ENCODE assay signal across 8 cellular contexts in genomic region chr11:45025716-45026492, GRCh38.
A peak's percentile ranks its signal among the peaks of the same experiment; 100 is the strongest.
DNase-seq lines count a peak whose midpoint lies in the region; ATAC-seq and TF ChIP-seq lines count a peak whose summit lies in the region.

No MANE protein-coding gene starts in this region.

- no peak overlapping the region for H3K23ac ChIP-seq in neuronal stem cell (ENCODE audit: low read depth, low read length, poor library complexity)

- no peak for TF ChIP-seq CTCF in brain (conservative IDR thresholded peaks at IDR 0.05)

- H3K18ac ChIP-seq in neuronal stem cell (ENCODE audit: low read length) = peak overlapping the region; percentile 58

- WGBS in neuronal stem cell (ENCODE audit: extremely low coverage in 2 of 2, insufficient read length in 2 of 2, insufficient replicate concordance in 1 of 2), 2 donors = no CpG with 5 or more reads among the region's 12 CpGs

- peak overlapping the region in 2 of 8 donors; percentile 33 to 43 for H3K4me3 Mint-ChIP-seq in CD4-positive, alpha-beta memory T cell
- no peak overlapping the region for H3K4me3 Mint-ChIP-seq in brain

- intact Hi-C loops in CD4-positive, alpha-beta memory T cell (cut with micrococcal nuclease) = no loop called here

- in situ Hi-C loops in HAP-1 (cut with MboI; ENCODE audit: low sequenced_read_pairs) = no loop called here

- CTCF ChIA-PET in CD4-positive, alpha-beta memory T cell (lab: Charles Lee; ENCODE audit: partially characterized antibody) = interaction anchor here (1.1 to 1.7 kb wide), 3 partner anchors 9 to 90 kb away, joined by 3 to 4 read pairs (median 4); partner anchors contain the start of gene TP53I11

- H3K4me1 ChIP-seq in CD4-positive, alpha-beta memory T cell (ENCODE audit: insufficient read depth, low read length) = peaks cover 9% of the 10 kb centered on the region
- H3K4me1 ChIP-seq in neuronal stem cell (ENCODE audit: control insufficient read depth in 2 of 2, insufficient read depth in 1 of 2, low read depth in 1 of 2, low read length in 2 of 2) = peaks cover 0 to 8% of the 10 kb centered on the region in 2 donors
- H3K4me1 ChIP-seq in HAP-1 = no peaks in the 10 kb centered on the region

- peaks cover 0 to 1% of the 10 kb centered on the region in 2 donors for H3K27me3 Mint-ChIP-seq in CD4-positive, alpha-beta memory T cell
- H3K27me3 Mint-ChIP-seq in brain = peaks cover 6% of the 10 kb centered on the region

- no peaks in the 10 kb centered on the region for H3K36me3 Mint-ChIP-seq in CD4-positive, alpha-beta memory T cell
- no peaks in the 10 kb centered on the region for H3K36me3 Mint-ChIP-seq in brain

- H2BK15ac ChIP-seq in neuronal stem cell (ENCODE audit: low read length) = no peak overlapping the region

- H3K36me3 ChIP-seq in CD4-positive, alpha-beta memory T cell (ENCODE audit: insufficient read depth, low read length) = no peaks in the 10 kb centered on the region
- H3K36me3 ChIP-seq in neuronal stem cell (replicated peaks in 1 of 2; ENCODE audit: control insufficient read depth in 2 of 2, insufficient read depth in 2 of 2, low read length in 2 of 2) = no peaks in the 10 kb centered on the region
- H3K36me3 ChIP-seq in HAP-1 (replicated peaks) = no peaks in the 10 kb centered on the region

- peaks cover 9 to 19% (median 11%) of the 10 kb centered on the region in 4 donors for H3K4me1 Mint-ChIP-seq in CD4-positive, alpha-beta memory T cell
- peaks cover 78% of the 10 kb centered on the region for H3K4me1 Mint-ChIP-seq in brain

- peak; percentile 68 for ATAC-seq in GM19397 (IDR thresholded peaks at IDR 0.05; ENCODE audit: unreplicated experiment)

- H2AFZ ChIP-seq in neuronal stem cell (ENCODE audit: low read length) = peak overlapping the region; percentile 34

- H3K4me2 ChIP-seq in neuronal stem cell (ENCODE audit: insufficient read depth, low read length, poor library complexity, severe bottlenecking) = no peak overlapping the region

- no peak overlapping the region for H3K27ac ChIP-seq in CD4-positive, alpha-beta memory T cell (ENCODE audit: low read depth, low read length)
- H3K27ac ChIP-seq in neuronal stem cell (replicated peaks; ENCODE audit: low read length) = no peak overlapping the region

- no peaks in the 10 kb centered on the region for H3K79me1 ChIP-seq in neuronal stem cell (ENCODE audit: low read depth, low read length)

- peak overlapping the region; percentile 8 for H2BK5ac ChIP-seq in neuronal stem cell (ENCODE audit: low read length)

- H2BK12ac ChIP-seq in neuronal stem cell (ENCODE audit: low read length) = peak overlapping the region; percentile 53

- no peak overlapping the region for H4K8ac ChIP-seq in neuronal stem cell (ENCODE audit: low read depth, low read length)

- POLR2A ChIA-PET in CD4-positive, alpha-beta memory T cell (lab: Charles Lee; ENCODE audit: partially characterized antibody) = no interaction called here

- no peak overlapping the region for H3K9ac ChIP-seq in neuronal stem cell (ENCODE audit: low read depth, low read length, poor library complexity)

- no peak overlapping the region for H3K4me3 ChIP-seq in CD4-positive, alpha-beta memory T cell (ENCODE audit: low read length in 2 of 2)
- H3K4me3 ChIP-seq in neuronal stem cell (ENCODE audit: low read length in 2 of 2) = no peak overlapping the region
- no peak overlapping the region for H3K4me3 ChIP-seq in HAP-1

- H3K27ac Mint-ChIP-seq in CD4-positive, alpha-beta memory T cell = peak overlapping the region in 6 of 7 donors; percentile 10 to 94 (median 64)
- H3K27ac Mint-ChIP-seq in brain = peak overlapping the region; percentile 64 to 97 (median 88)

- H3K27me3 ChIP-seq in CD4-positive, alpha-beta memory T cell (ENCODE audit: insufficient read depth, low read length) = no peaks in the 10 kb centered on the region
- H3K27me3 ChIP-seq in neuronal stem cell (ENCODE audit: control insufficient read depth in 3 of 3, insufficient read depth in 3 of 3, low read depth in 1 of 3, low read length in 3 of 3) (peaks cover 0 to 22% (median 0%) of the 10 kb centered on the region in 3 experiments), HAP-1 (ENCODE audit: low read depth) (peaks cover 7% of the 10 kb centered on the region)

- H3K4ac ChIP-seq in neuronal stem cell (ENCODE audit: low read length) = no peak overlapping the region

- H2AK5ac ChIP-seq in neuronal stem cell (ENCODE audit: low read depth, low read length) = peak overlapping the region; percentile 23

- H4K91ac ChIP-seq in neuronal stem cell (ENCODE audit: low read depth, low read length, poor library complexity) = no peak overlapping the region

- no peaks in the 10 kb centered on the region for H3K9me3 Mint-ChIP-seq in CD4-positive, alpha-beta memory T cell
- peaks cover 0 to 6% (median 0%) of the 10 kb centered on the region in 5 experiments for H3K9me3 Mint-ChIP-seq in brain

- H3K14ac ChIP-seq in neuronal stem cell (ENCODE audit: low read length) = no peak overlapping the region

- no peaks in the 10 kb centered on the region for H3K9me3 ChIP-seq in CD4-positive, alpha-beta memory T cell (ENCODE audit: control insufficient read depth in 1 of 2, low read length in 2 of 2)
- H3K9me3 ChIP-seq in neuronal stem cell (replicated peaks in 1 of 2; ENCODE audit: control insufficient read depth in 2 of 2, insufficient read depth in 1 of 2, low read depth in 1 of 2, low read length in 2 of 2) (no peaks in the 10 kb centered on the region), HAP-1 (no peaks in the 10 kb centered on the region)

- peak in 3 of 5 donors; percentile 7 to 35 (median 20) for DNase-seq in CD4-positive, alpha-beta memory T cell
- DNase-seq in NCI-H146 (lab: John Stamatoyannopoulos, UW) = peak; percentile 89
- no peak for DNase-seq in neuronal stem cell (ENCODE audit: low spot score)
- DNase-seq in cortex of kidney (lab: John Stamatoyannopoulos, UW) = no peak
- no peak for DNase-seq in HAP-1 (ENCODE audit: low spot score in 2 of 2)
- no peak for DNase-seq in NCI-H1105 treated with DMSO at 0.1 percent for 48 hours (lab: John Stamatoyannopoulos, UW)

- H2BK120ac ChIP-seq in neuronal stem cell (ENCODE audit: low read depth, low read length) = no peak overlapping the region

Comparison
In these comparisons a context has a peak if more than half of its experiments do, and no peak if none do; other contexts are left out.
1. DNase-seq: peak in CD4-positive, alpha-beta memory T cell (3 of 5) and NCI-H146 (single experiment); none in neuronal stem cell (single experiment), cortex of kidney (single experiment), HAP-1 (0 of 2) and NCI-H1105 treated with DMSO at 0.1 percent for 48 hours (single experiment).